Comparison of ENCODE assay signal across 8 cellular contexts in the genomic region with DNA sequence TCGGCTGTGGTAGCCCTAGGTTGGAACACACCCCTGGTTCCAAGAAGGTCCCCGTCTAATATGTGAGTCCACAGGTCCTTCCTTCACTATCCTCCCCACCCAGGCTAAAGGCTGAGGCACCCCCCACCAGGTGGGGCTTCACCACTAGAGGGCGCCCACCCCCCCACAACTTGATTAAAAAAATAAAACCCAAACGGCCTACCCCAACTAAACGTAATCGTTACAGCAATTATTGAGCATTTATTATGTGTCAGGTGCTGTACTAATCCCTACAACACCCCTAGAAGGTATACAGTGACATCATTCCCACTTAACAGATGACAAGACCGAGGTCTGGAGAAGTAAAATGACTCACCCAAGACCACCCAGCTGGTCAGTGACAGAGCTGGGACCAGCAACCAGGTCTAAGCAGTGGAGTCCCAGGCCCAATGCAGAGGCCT.
DNase-seq lines count a peak whose midpoint lies in the region; ATAC-seq, FAIRE-seq and TF ChIP-seq lines count a peak whose summit lies in the region.

No MANE protein-coding gene starts in this region.

- H3K9ac ChIP-seq in H9 (ENCODE audit: extremely low read depth, insufficient read length, low read length) = no peak overlapping the region
- no peak overlapping the region for H3K9ac ChIP-seq in mammary epithelial cell (ENCODE audit: insufficient read depth, low read length)

- no peak overlapping the region for H3K23ac ChIP-seq in H9 (ENCODE audit: insufficient read length, low read depth, low read length)

- no peak overlapping the region for H3K18ac ChIP-seq in H9 (ENCODE audit: insufficient read length, low read depth, low read length)

- FAIRE-seq in A549 (lab: Jason Lieb, UNC) = no peak

- H3K79me1 ChIP-seq in H9 (ENCODE audit: insufficient read depth, low read depth, low read length, poor library complexity, severe bottlenecking) = no peaks in the 10 kb centered on the region

- POLR2A ChIA-PET in A549 (lab: Yijun Ruan, JAX) = no interaction called here

- H3K79me2 ChIP-seq in H9 (ENCODE audit: insufficient read depth, low read length) (no peaks in the 10 kb centered on the region), mammary epithelial cell (ENCODE audit: insufficient read depth, low read length) (no peaks in the 10 kb centered on the region)

- intact Hi-C loops in mammary epithelial cell (cut with micrococcal nuclease) = loop anchor here (1.0 to 5.0 kb wide), 4 partner anchors 122 to 423 kb away; no protein-coding TSS in a partner anchor

- WGBS in A549 (ENCODE audit: missing lambda C conversion rate) = 6% methylated on average over 5 of the region's 7 CpGs
- WGBS in H9 (ENCODE audit: extremely low coverage, insufficient read length, low lambda C conversion rate) = no CpG with 5 or more reads among the region's 7 CpGs
- WGBS in mammary epithelial cell (ENCODE audit: low coverage, missing lambda C conversion rate) = 22% methylated on average over 7 of the region's 7 CpGs
- WGBS in tibial nerve, 2 donors = 34 to 37% methylated on average over 6 to 7 of the region's 7 CpGs

- no peak overlapping the region for H2AFZ ChIP-seq in H9 (ENCODE audit: low read length)
- H2AFZ ChIP-seq in mammary epithelial cell (ENCODE audit: low read depth, low read length) = no peak overlapping the region

- dilution Hi-C loops in mammary epithelial cell (cut with HindIII; ENCODE audit: low sequenced_read_pairs) = no loop called here

- no peaks in the 10 kb centered on the region for H4K20me1 ChIP-seq in H9 (ENCODE audit: control insufficient read depth, insufficient read depth, insufficient read length)
- no peaks in the 10 kb centered on the region for H4K20me1 ChIP-seq in mammary epithelial cell (ENCODE audit: insufficient read depth, low read length)

- H2AK5ac ChIP-seq in H9 (ENCODE audit: insufficient read length, low read length) = no peak overlapping the region

- DNase-seq in A549 (ENCODE audit: low read depth in 1 of 2, low spot score in 1 of 2) = peak; percentile 26 to 73
- no peak for DNase-seq in H9
- DNase-seq in mammary epithelial cell = no peak
- peak; percentile 9 for DNase-seq in naive B cell
- peak in 1 of 2 donors; percentile 33 for DNase-seq in tibial nerve (ENCODE audit: low spot score in 2 of 2)

- H3K27me3 Mint-ChIP-seq in H9 (ENCODE audit: low read depth) (peaks cover 13% of the 10 kb centered on the region), naive B cell (peaks cover 16 to 43% (median 42%) of the 10 kb centered on the region in 3 donors)

- H3T11ph ChIP-seq in H9 (ENCODE audit: low read length) = no peak overlapping the region

- H3K14ac ChIP-seq in H9 (ENCODE audit: insufficient read depth, low read length) = no peak overlapping the region

- H3K36me3 ChIP-seq in mammary epithelial cell (ENCODE audit: insufficient read depth, low read length) (no peaks in the 10 kb centered on the region), tibial nerve (no peaks in the 10 kb centered on the region)

- peaks cover 2 to 20% of the 10 kb centered on the region in 2 experiments for H3K4me1 Mint-ChIP-seq in H9
- peaks cover 0 to 6% (median 5%) of the 10 kb centered on the region in 3 donors for H3K4me1 Mint-ChIP-seq in naive B cell

- H2BK15ac ChIP-seq in H9 (ENCODE audit: low read depth, low read length) = no peak overlapping the region

- TF ChIP-seq EP300 in A549 (IDR thresholded peaks at IDR 0.05) (no peak), tibial nerve (IDR thresholded peaks at IDR 0.05) (no peak)

- H3K27ac ChIP-seq in A549 = no peak overlapping the region
- H3K27ac ChIP-seq in H9 (ENCODE audit: insufficient read length, low read depth, low read length) = no peak overlapping the region
- H3K27ac ChIP-seq in VCaP = no peak overlapping the region
- no peak overlapping the region for H3K27ac ChIP-seq in mammary epithelial cell (ENCODE audit: insufficient read depth, low read depth, low read length)
- peak overlapping the region in 1 of 4 donors; percentile 52 for H3K27ac ChIP-seq in tibial nerve

- H3K4me1 ChIP-seq in A549 (peaks cover 6% of the 10 kb centered on the region; the same call in 1 of the 3 replicates), H9 (ENCODE audit: insufficient read depth, low read length) (no peaks in the 10 kb centered on the region), mammary epithelial cell (ENCODE audit: insufficient read depth, low read length) (no peaks in the 10 kb centered on the region), tibial nerve (peaks cover 0 to 27% (median 3%) of the 10 kb centered on the region in 4 donors)

- H2BK12ac ChIP-seq in H9 (ENCODE audit: insufficient read length, low read depth, low read length) = no peak overlapping the region

- ATAC-seq in A549 = peak; percentile 46 to 82; a peak in 4 of 6 replicates
- ATAC-seq in naive B cell (ENCODE audit: low read depth in 2 of 2) = peak in 1 of 2 donors; percentile 39
- ATAC-seq in GM18870 (IDR thresholded peaks at IDR 0.05; ENCODE audit: unreplicated experiment) = no peak
- no peak for ATAC-seq in GM19397 (IDR thresholded peaks at IDR 0.05; ENCODE audit: unreplicated experiment)

- TF ChIP-seq POLR2A in A549 (IDR thresholded peaks at IDR 0.05; ENCODE audit: low read length) (no peak), tibial nerve (IDR thresholded peaks at IDR 0.05) (no peak)

- H3K36me3 Mint-ChIP-seq in H9 (ENCODE audit: insufficient read depth in 1 of 3, low read depth in 3 of 3) = no peaks in the 10 kb centered on the region; a peak in 1 of 7 replicates
- no peaks in the 10 kb centered on the region for H3K36me3 Mint-ChIP-seq in naive B cell

- no peak overlapping the region for H2BK5ac ChIP-seq in H9 (ENCODE audit: insufficient read length, low read length)

- TF ChIP-seq RAD21 in A549 (conservative IDR thresholded peaks at IDR 0.05 in 1 of 2, IDR thresholded peaks at IDR 0.05 in 1 of 2) = peak; percentile 59 to 63

- H3K27ac Mint-ChIP-seq in H9 (no peak overlapping the region), naive B cell (peak overlapping the region in 1 of 6 donors; percentile 2)

- H3K9me3 Mint-ChIP-seq in H9 (no peaks in the 10 kb centered on the region; a peak in 1 of 5 replicates), naive B cell (peaks cover 0 to 2% (median 0%) of the 10 kb centered on the region in 7 donors)

- in situ Hi-C loops in mammary epithelial cell (cut with MboI; ENCODE audit: low sequenced_read_pairs in 2 of 2) = no loop called here

- H4K5ac ChIP-seq in H9 (ENCODE audit: insufficient read length, low read depth, low read length) = no peak overlapping the region

- CTCF ChIA-PET in A549 (lab: Yijun Ruan, JAX) = interaction anchor here (0.6 to 5.7 kb wide), 38 partner anchors 9 to 544 kb away, joined by 3 to 35 read pairs (median 4); a partner anchor contains a TSS
- CTCF ChIA-PET in mammary epithelial cell (lab: Charles Lee; ENCODE audit: low non-redundant PET) = interaction anchor here (0.6 kb wide), 1 partner anchor 122 kb away, joined by 4 read pairs; no protein-coding TSS in a partner anchor

- no peak overlapping the region for H4K91ac ChIP-seq in H9 (ENCODE audit: insufficient read length, low read depth, low read length)

- no peak overlapping the region for H2BK120ac ChIP-seq in H9 (ENCODE audit: low read depth, low read length, poor library complexity, severe bottlenecking)

- H2BK20ac ChIP-seq in H9 (ENCODE audit: low read depth, low read length, poor library complexity, severe bottlenecking) = no peak overlapping the region

- BruUV-seq in mammary epithelial cell (replicated peaks; lab: Mats Ljungman, UMichigan) = no TSS peak

- H3K4me2 ChIP-seq in A549 (no peak overlapping the region), H9 (ENCODE audit: insufficient read depth, insufficient read length, low read length) (no peak overlapping the region), mammary epithelial cell (ENCODE audit: insufficient read depth, low read depth, low read length) (no peak overlapping the region)

- no peak overlapping the region for H3K4me3 ChIP-seq in A549
- no peak overlapping the region for H3K4me3 ChIP-seq in mammary epithelial cell (replicated peaks in 1 of 3; ENCODE audit: insufficient read depth in 1 of 3, low read depth in 2 of 3, low read length in 3 of 3)
- H3K4me3 ChIP-seq in tibial nerve = no peak overlapping the region

- no peak overlapping the region for H3K4ac ChIP-seq in H9 (ENCODE audit: low read depth, low read length)

- no peak overlapping the region for H3K4me3 Mint-ChIP-seq in H9
- no peak overlapping the region for H3K4me3 Mint-ChIP-seq in naive B cell

- no peak overlapping the region for H3K56ac ChIP-seq in H9 (ENCODE audit: insufficient read length, low read depth, low read length)

- no peak overlapping the region for H4K8ac ChIP-seq in H9 (replicated peaks; ENCODE audit: insufficient read length, low read depth, low read length)

- H3K23me2 ChIP-seq in H9 (ENCODE audit: insufficient read length, low read depth, low read length, poor library complexity, severe bottlenecking) = no peaks in the 10 kb centered on the region

- TF ChIP-seq CTCF in A549 (IDR thresholded peaks at IDR 0.05) (peak; percentile 76), H9 (conservative IDR thresholded peaks at IDR 0.05) (peak; percentile 85), VCaP (conservative IDR thresholded peaks at IDR 0.05) (peak; percentile 76), mammary epithelial cell (conservative IDR thresholded peaks at IDR 0.05 in 1 of 2, IDR thresholded peaks at IDR 0.05 in 1 of 2; ENCODE audit: extremely low read depth in 1 of 2, insufficient read depth in 1 of 2, low read depth in 1 of 2, low read length in 2 of 2) (peak; percentile 60 to 70), tibial nerve (IDR thresholded peaks at IDR 0.05) (peak; percentile 35 to 78 (median 47))

- H3K27me3 ChIP-seq in H9 (ENCODE audit: insufficient read depth, low read length) = no peaks in the 10 kb centered on the region
- H3K27me3 ChIP-seq in mammary epithelial cell (ENCODE audit: insufficient read depth, low read length) = no peaks in the 10 kb centered on the region
- no peaks in the 10 kb centered on the region for H3K27me3 ChIP-seq in tibial nerve

- H3K9me3 ChIP-seq in A549 = no peaks in the 10 kb centered on the region
- no peaks in the 10 kb centered on the region for H3K9me3 ChIP-seq in H9 (ENCODE audit: control insufficient read depth, low read depth, low read length)
- no peaks in the 10 kb centered on the region for H3K9me3 ChIP-seq in mammary epithelial cell (replicated peaks; ENCODE audit: insufficient read depth, low read length)
- H3K9me3 ChIP-seq in tibial nerve = no peaks in the 10 kb centered on the region

TF ChIP-seq in A549, 52 proteins besides CTCF, POLR2A, EP300 and RAD21 (continues in another document):
- 0 out of 2 replicates have a peak, but pooled peaks have one; percentile 26 for TF ChIP-seq KDM1A (IDR thresholded peaks at IDR 0.05; ENCODE audit: low read depth)
- no peak for TF ChIP-seq CEBPB (IDR thresholded peaks at IDR 0.05)
- TF ChIP-seq ZNF302 (CRISPR knock-in tag; IDR thresholded peaks at IDR 0.05) = no peak
- TF ChIP-seq KDM5A (IDR thresholded peaks at IDR 0.05) = no peak
- TF ChIP-seq EHMT2 (IDR thresholded peaks at IDR 0.05; ENCODE audit: low read depth) = no peak
- TF ChIP-seq JUN (IDR thresholded peaks at IDR 0.05) = no peak
- TF ChIP-seq HDAC2 (IDR thresholded peaks at IDR 0.05) = no peak
- TF ChIP-seq ZFP36 (IDR thresholded peaks at IDR 0.05; ENCODE audit: borderline replicate concordance, partially characterized antibody) = no peak

Comparison
In these comparisons a context has a peak if more than half of its experiments do, and no peak if none do; other contexts are left out.
1. ATAC-seq: peak in A549 (2 of 2); none in GM18870 (single experiment) and GM19397 (single experiment).
2. DNase-seq: peak in A549 (2 of 2) and naive B cell (single experiment); none in H9 (single experiment) and mammary epithelial cell (single experiment).
3. Peak in every context shown above with its lines, with median percentiles within 50 percentile points of each other: CTCF ChIP-seq.